In the genomic region with DNA sequence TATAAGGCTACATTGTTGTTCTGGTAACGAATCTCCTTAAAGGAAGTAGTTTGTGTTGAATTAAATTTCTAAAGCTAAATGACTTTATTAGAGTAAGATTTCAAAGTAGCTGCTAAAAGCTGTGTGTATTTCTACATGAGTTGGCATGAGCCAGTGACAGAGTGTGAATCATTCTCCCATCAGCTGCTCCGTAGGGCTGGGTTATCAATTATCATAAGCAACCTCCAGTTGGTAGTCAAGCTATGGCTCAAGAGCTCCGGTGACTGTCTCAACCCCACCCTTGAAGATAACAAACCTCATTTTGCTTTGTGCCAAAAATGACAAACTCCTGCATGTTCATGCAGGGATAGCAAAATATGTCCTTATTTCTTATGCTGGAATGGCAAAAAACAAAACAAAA, we compare ENCODE assay signal across 16 cellular contexts.
DNase-seq lines count a peak whose midpoint lies in the region; ATAC-seq, FAIRE-seq and TF ChIP-seq lines count a peak whose summit lies in the region.
"Had no signal": no experiment of that assay in that cellular context is flagged by ENCODE, and none has a peak within 500 bp of the region (broad histone marks: within the 10 kb centered on the region; RNA-seq: fewer than 3 reads in every experiment).

No MANE protein-coding gene starts in this region.

- RAD21 ChIA-PET in GM12878 (lab: Charles Lee; ENCODE audit: unreplicated experiment) = interaction anchor here (0.9 to 1.5 kb wide), 7 partner anchors 13 to 148 kb away, joined by 3 to 4 read pairs (median 3); no protein-coding TSS in a partner anchor

- H3K9me3 ChIP-seq in IMR-90 (ENCODE audit: control insufficient read depth, insufficient read depth, low read length) (no peaks in the 10 kb centered on the region), GM12878 (replicated peaks; ENCODE audit: control insufficient read depth, insufficient read depth, low read length) (no peaks in the 10 kb centered on the region), thyroid gland (no peaks in the 10 kb centered on the region), stomach (no peaks in the 10 kb centered on the region)
- H3K9me3 ChIP-seq: BLaER1 treated with 17β-estradiol and CSF1 and Interleukin-3, amounts not matched to agents 10 nM and 100 nM had no signal

- H3K4me3 ChIP-seq in IMR-90 (ENCODE audit: insufficient read depth, low read depth, low read length) (no peak overlapping the region), GM12878 (no peak overlapping the region), thyroid gland (replicated peaks in 1 of 3) (no peak overlapping the region), stomach (no peak overlapping the region)
- H3K4me3 ChIP-seq: BLaER1 treated with 17β-estradiol and CSF1 and Interleukin-3, amounts not matched to agents 10 nM and 100 nM; cardiac muscle cell; lung had no signal

- H3K9ac ChIP-seq in IMR-90 (ENCODE audit: low read depth, low read length) = no peak overlapping the region
- H3K9ac ChIP-seq in GM12878 (ENCODE audit: control insufficient read depth, insufficient read depth, low read length) = no peak overlapping the region
- H3K9ac ChIP-seq: BLaER1 treated with 17β-estradiol and CSF1 and Interleukin-3, amounts not matched to agents 10 nM and 100 nM had no signal

- H4K5ac ChIP-seq in IMR-90 (ENCODE audit: low read depth, low read length) = no peak overlapping the region

- CTCF ChIA-PET in IMR-90 (lab: Yijun Ruan, JAX) (no interaction called here), GM12878 (lab: Yijun Ruan, JAX) (interaction anchor here (0.8 to 1.2 kb wide), 5 partner anchors 15 to 178 kb away, joined by 3 to 5 read pairs (median 3); no protein-coding TSS in a partner anchor)

- TF ChIP-seq RAD21 in IMR-90 (IDR thresholded peaks at IDR 0.05; ENCODE audit: low read length) = no peak
- no peak for TF ChIP-seq RAD21 in GM12878 (IDR thresholded peaks at IDR 0.05; ENCODE audit: insufficient read depth, low read depth, low read length)

- no peak overlapping the region for H4K91ac ChIP-seq in IMR-90 (ENCODE audit: insufficient read depth, low read depth, low read length)

- no peaks in the 10 kb centered on the region for H3K36me3 ChIP-seq in IMR-90 (ENCODE audit: control insufficient read depth, insufficient read depth, low read length)
- no peaks in the 10 kb centered on the region for H3K36me3 ChIP-seq in GM12878 (ENCODE audit: control insufficient read depth in 2 of 2, insufficient read depth in 2 of 2, low read length in 1 of 2)
- H3K36me3 ChIP-seq in thyroid gland = no peaks in the 10 kb centered on the region
- no peaks in the 10 kb centered on the region for H3K36me3 ChIP-seq in stomach
- H3K36me3 ChIP-seq: BLaER1 treated with 17β-estradiol and CSF1 and Interleukin-3, amounts not matched to agents 10 nM and 100 nM; cardiac muscle cell had no signal

- H2BK20ac ChIP-seq in IMR-90 (ENCODE audit: low read depth, low read length) = no peak overlapping the region

- H3K4ac ChIP-seq in IMR-90 (ENCODE audit: low read depth, low read length) = no peak overlapping the region

- no peak overlapping the region for H4K8ac ChIP-seq in IMR-90 (ENCODE audit: low read depth in 2 of 2, low read length in 2 of 2)

- H3K18ac ChIP-seq in IMR-90 (ENCODE audit: low read depth, low read length) = no peak overlapping the region

- H3K79me1 ChIP-seq in IMR-90 (ENCODE audit: low read depth in 1 of 2, low read length in 2 of 2) = no peaks in the 10 kb centered on the region

- TF ChIP-seq POLR2A in IMR-90 (IDR thresholded peaks at IDR 0.05; ENCODE audit: low read depth, low read length) (no peak), GM12878 (IDR thresholded peaks at IDR 0.05; ENCODE audit: low read depth, low read length) (no peak), thyroid gland (IDR thresholded peaks at IDR 0.05) (no peak), stomach (IDR thresholded peaks at IDR 0.05) (no peak)

- no peak for TF ChIP-seq CTCF in IMR-90 (conservative IDR thresholded peaks at IDR 0.05; ENCODE audit: low read depth, low read length)
- TF ChIP-seq CTCF in GM12878 (IDR thresholded peaks at IDR 0.05 in 2 of 3, conservative IDR thresholded peaks at IDR 0.05 in 1 of 3; ENCODE audit: control insufficient read depth in 2 of 3, extremely low read depth in 1 of 3, insufficient read depth in 1 of 3, low read depth in 3 of 3, low read length in 3 of 3) = no peak
- no peak for TF ChIP-seq CTCF in thyroid gland (IDR thresholded peaks at IDR 0.05)
- no peak for TF ChIP-seq CTCF in stomach (IDR thresholded peaks at IDR 0.05)

- TF ChIP-seq EP300 in GM12878 (IDR thresholded peaks at IDR 0.05; ENCODE audit: borderline replicate concordance in 1 of 2, control insufficient read depth in 1 of 2, low read depth in 2 of 2, low read length in 2 of 2) (no peak), stomach (IDR thresholded peaks at IDR 0.05) (no peak)

- in situ Hi-C loops in IMR-90 (cut with MboI; ENCODE audit: low sequenced_read_pairs) = no loop called here
- in situ Hi-C loops in GM12878 (cut with MboI) = no loop called here

- intact Hi-C loops in IMR-90 (cut with micrococcal nuclease) = no loop called here
- intact Hi-C loops in GM12878 (cut with micrococcal nuclease; ENCODE audit: unreplicated experiment) = no loop called here
- intact Hi-C loops in thyroid gland (cut with DNase I) = no loop called here
- intact Hi-C loops in stomach (cut with DNase I; ENCODE audit: low total_unique reads) = no loop called here

- H4K20me1 ChIP-seq in IMR-90 (ENCODE audit: insufficient read depth, low read length) (no peaks in the 10 kb centered on the region), GM12878 (ENCODE audit: control insufficient read depth, insufficient read depth) (no peaks in the 10 kb centered on the region)
- H4K20me1 ChIP-seq: BLaER1 treated with 17β-estradiol and CSF1 and Interleukin-3, amounts not matched to agents 10 nM and 100 nM had no signal

- H3K4me2 ChIP-seq in IMR-90 (ENCODE audit: low read depth, low read length) = peak overlapping the region; percentile 63; the same call in 1 of the 2 replicates
- no peak overlapping the region for H3K4me2 ChIP-seq in GM12878 (ENCODE audit: control insufficient read depth, insufficient read depth)
- H3K4me2 ChIP-seq: BLaER1 treated with 17β-estradiol and CSF1 and Interleukin-3, amounts not matched to agents 10 nM and 100 nM had no signal

- no TSS peak for BruUV-seq in IMR-90 (replicated peaks; lab: Mats Ljungman, UMichigan)
- no TSS peak for BruUV-seq in GM12878 (replicated peaks; lab: Mats Ljungman, UMichigan)

- no peak overlapping the region for H3K56ac ChIP-seq in IMR-90 (ENCODE audit: extremely low read depth, insufficient read depth, low read length)

- H3K4me1 ChIP-seq in IMR-90 (ENCODE audit: control insufficient read depth, insufficient read depth, low read length) (peaks cover 3% of the 10 kb centered on the region), GM12878 (ENCODE audit: control insufficient read depth, insufficient read depth, low read length) (no peaks in the 10 kb centered on the region), thyroid gland (no peaks in the 10 kb centered on the region), stomach (no peaks in the 10 kb centered on the region)
- H3K4me1 ChIP-seq: BLaER1 treated with 17β-estradiol and CSF1 and Interleukin-3, amounts not matched to agents 10 nM and 100 nM had no signal

- ATAC-seq in IMR-90 (ENCODE audit: low read depth) (peak; percentile 62), GM12878 (peak; percentile 60), HG03565 (IDR thresholded peaks at IDR 0.05; ENCODE audit: unreplicated experiment) (no peak)
- ATAC-seq: activated CD4-positive, alpha-beta T cell treated with anti-CD3 and anti-CD28 coated beads for 36 hours; stimulated activated memory B cell treated with anti-CD40 and anti-IgM and Interleukin-4, amounts not matched to agents 10 μg/mL and 1 μg/mL and 100 μg/mL, for 72 hours had no signal

- H2AK5ac ChIP-seq in IMR-90 (ENCODE audit: low read depth, low read length) = no peak overlapping the region

- no peak overlapping the region for H3K14ac ChIP-seq in IMR-90 (replicated peaks; ENCODE audit: low read depth, low read length)

- no peak overlapping the region for H2AK9ac ChIP-seq in IMR-90 (replicated peaks; ENCODE audit: low read depth, low read length, poor library complexity)

- H3K9me1 ChIP-seq in IMR-90 (ENCODE audit: insufficient read depth, low read length) = no peaks in the 10 kb centered on the region; the same call in 1 of the 2 replicates

- DNase-seq in AG08396 (ENCODE audit: low spot score) (peak; percentile 45), IMR-90 (peak; percentile 66), GM12878 (ENCODE audit: low read depth, low spot score) (no peak), hippocampal formation (lab: John Stamatoyannopoulos, UW) (peak; percentile 3 to 19), thyroid gland (no peak), cerebellar cortex (ENCODE audit: low spot score) (no peak), stomach (no peak)
- DNase-seq: activated CD4-positive, alpha-beta T cell treated with anti-CD3 and anti-CD28 coated beads for 36 hours; NCI-H510A treated with DMSO at 0.1 percent for 48 hours; occipital lobe; stimulated activated CD4-positive, alpha-beta T cell treated with anti-CD3 and anti-CD28 coated beads, Interleukin-2, amount 100 ng/mL, for 24 hours had no signal

- H3K23ac ChIP-seq in IMR-90 (ENCODE audit: low read depth, low read length) = no peak overlapping the region

- no CpG with 5 or more reads among the region's 3 CpGs for WGBS in IMR-90 (ENCODE audit: extremely low coverage in 2 of 2, insufficient read length in 1 of 2), 2 experiments
- 33% methylated on average over 3 of the region's 3 CpGs for WGBS in GM12878 (ENCODE audit: insufficient coverage, insufficient replicate concordance, low lambda C conversion rate, missing lambda C conversion rate)
- WGBS in thyroid gland, 2 donors = 72 to 88% methylated on average over 3 of the region's 3 CpGs
- WGBS in stomach, 5 donors = 42 to 56% (median 46%) methylated on average over 3 of the region's 3 CpGs

- no peak overlapping the region for H2BK15ac ChIP-seq in IMR-90 (ENCODE audit: low read depth, low read length)

- SMC1A ChIA-PET in GM12878 (lab: Charles Lee; ENCODE audit: uncharacterized antibody, unreplicated experiment) = interaction anchor here (0.6 to 6.3 kb wide), 9 partner anchors 10 to 288 kb away, joined by 3 to 38 read pairs (median 4); no protein-coding TSS in a partner anchor

- no peak for FAIRE-seq in GM12878 (lab: Jason Lieb, UNC)

- H3K79me2 ChIP-seq in GM12878 (ENCODE audit: control insufficient read depth, insufficient read depth, low read length) = no peaks in the 10 kb centered on the region

- no peaks in the 10 kb centered on the region for H3K27me3 ChIP-seq in IMR-90 (ENCODE audit: control insufficient read depth, insufficient read depth, low read length)
- no peaks in the 10 kb centered on the region for H3K27me3 ChIP-seq in GM12878 (replicated peaks in 1 of 2; ENCODE audit: control insufficient read depth in 2 of 2, insufficient read depth in 2 of 2, low read length in 1 of 2)
- no peaks in the 10 kb centered on the region for H3K27me3 ChIP-seq in thyroid gland
- no peaks in the 10 kb centered on the region for H3K27me3 ChIP-seq in stomach
- H3K27me3 ChIP-seq: BLaER1 treated with 17β-estradiol and CSF1 and Interleukin-3, amounts not matched to agents 10 nM and 100 nM; cardiac muscle cell had no signal

- no peak overlapping the region for H2BK120ac ChIP-seq in IMR-90 (ENCODE audit: low read depth, low read length)

- no peak overlapping the region for H2BK5ac ChIP-seq in IMR-90 (ENCODE audit: low read depth, low read length, poor library complexity, severe bottlenecking)

- H3K27ac ChIP-seq in IMR-90 (ENCODE audit: insufficient read depth, low read length) (no peak overlapping the region), GM12878 (ENCODE audit: control insufficient read depth, insufficient read depth) (no peak overlapping the region), thyroid gland (no peak overlapping the region), stomach (no peak overlapping the region)
- H3K27ac ChIP-seq: BLaER1 treated with 17β-estradiol and CSF1 and Interleukin-3, amounts not matched to agents 10 nM and 100 nM; cardiac muscle cell had no signal

- dilution Hi-C loops in IMR-90 (cut with HindIII; ENCODE audit: low sequenced_read_pairs, unreplicated experiment) = no loop called here

- no peak overlapping the region for H2AFZ ChIP-seq in IMR-90 (replicated peaks; ENCODE audit: low read length, poor library complexity)
- no peak overlapping the region for H2AFZ ChIP-seq in GM12878 (ENCODE audit: control insufficient read depth, low read depth, low read length)

- POLR2A ChIA-PET in IMR-90 (lab: Charles Lee; ENCODE audit: unreplicated experiment) = no interaction called here
- POLR2A ChIA-PET in GM12878 (lab: Charles Lee) = interaction anchor here (0.6 to 0.9 kb wide), 2 partner anchors 11 to 79 kb away, joined by 3 to 8 read pairs; no protein-coding TSS in a partner anchor

Comparison
In these comparisons a context has a peak if more than half of its experiments do, and no peak if none do; other contexts are left out.
1. DNase-seq: peak in AG08396 (single experiment), IMR-90 (single experiment) and hippocampal formation (2 of 2); none in GM12878 (single experiment), thyroid gland (0 of 2), cerebellar cortex (single experiment) and stomach (single experiment).